Comparison of ENCODE assay signal across 8 cellular contexts in genomic region chr3:183446838-183447205, GRCh38. TPM values are rescaled to one million over a fixed set of nuclear protein-coding genes. Genes with fewer than 3 reads are reported as not detected.
DNase-seq lines count a peak whose midpoint lies in the region; ATAC-seq and TF ChIP-seq lines count a peak whose summit lies in the region.

No MANE protein-coding gene starts in this region.

- peaks cover 0 to 2% (median 0%) of the 10 kb centered on the region in 3 donors for H3K36me3 ChIP-seq in tibial nerve

- no peak for TF ChIP-seq CTCF in astrocyte of the spinal cord (IDR thresholded peaks at IDR 0.05; ENCODE audit: low read depth, low read length)
- TF ChIP-seq CTCF in lower leg skin (IDR thresholded peaks at IDR 0.05), result no peak
- no peak for TF ChIP-seq CTCF in tibial nerve (IDR thresholded peaks at IDR 0.05)

- peaks cover 15 to 23% of the 10 kb centered on the region in 2 donors for H3K36me3 Mint-ChIP-seq in activated T-cell treated with anti-CD3 and anti-CD28 coated beads, Interleukin-2, amount 50 U/mL, for 72 hours (ENCODE audit: insufficient read depth in 2 of 2)

- peaks cover 0 to 17% (median 3%) of the 10 kb centered on the region in 4 donors for H3K9me3 ChIP-seq in tibial nerve

- TF ChIP-seq POLR2A in lower leg skin (IDR thresholded peaks at IDR 0.05), result no peak
- TF ChIP-seq POLR2A in tibial nerve (IDR thresholded peaks at IDR 0.05), result no peak

- DNase-seq in activated T-cell treated with anti-CD3 and anti-CD28 coated beads, Interleukin-2, amount 50 U/mL, for 72 hours, result no peak
- DNase-seq in activated T-cell treated with anti-CD3 and anti-CD28 coated beads, Interleukin-2, amount 50 U/mL, for 48 hours, result no peak
- DNase-seq in astrocyte of the spinal cord (ENCODE audit: low read depth, low spot score) (no peak), lower leg skin (ENCODE audit: low spot score in 2 of 2) (no peak), tibial nerve (ENCODE audit: low spot score in 2 of 2) (no peak), C1 segment of cervical spinal cord (lab: John Stamatoyannopoulos, UW) (no peak)

- intact Hi-C loops in lower leg skin (cut with DNase I; ENCODE audit: low total_unique reads), result no loop called here

- peak overlapping the region; percentile 97 for H3K4me3 Mint-ChIP-seq in activated T-cell treated with anti-CD3 and anti-CD28 coated beads, Interleukin-2, amount 50 U/mL, for 72 hours

- H3K27me3 Mint-ChIP-seq in activated T-cell treated with anti-CD3 and anti-CD28 coated beads, Interleukin-2, amount 50 U/mL, for 72 hours (ENCODE audit: low read depth), result peaks cover 16% of the 10 kb centered on the region

- peaks cover 19% of the 10 kb centered on the region for H3K4me1 Mint-ChIP-seq in activated T-cell treated with anti-CD3 and anti-CD28 coated beads, Interleukin-2, amount 50 U/mL, for 72 hours (ENCODE audit: low read depth)

- peaks cover 0 to 28% (median 4%) of the 10 kb centered on the region in 4 donors for H3K4me1 ChIP-seq in tibial nerve

- 96 to 98% methylated on average over 2 of the region's 2 CpGs for WGBS in lower leg skin, 2 donors
- 94 to 100% methylated on average over 2 of the region's 2 CpGs for WGBS in tibial nerve, 2 donors

- no peak overlapping the region for H3K27ac Mint-ChIP-seq in activated T-cell treated with anti-CD3 and anti-CD28 coated beads, Interleukin-2, amount 50 U/mL, for 72 hours

- in situ Hi-C loops in astrocyte of the spinal cord (cut with HindIII; ENCODE audit: low sequenced_read_pairs), result no loop called here

- no peaks in the 10 kb centered on the region for H3K27me3 ChIP-seq in tibial nerve

- peaks cover 8 to 12% of the 10 kb centered on the region in 2 donors for H3K9me3 Mint-ChIP-seq in activated T-cell treated with anti-CD3 and anti-CD28 coated beads, Interleukin-2, amount 50 U/mL, for 72 hours

- no peak for TF ChIP-seq EP300 in tibial nerve (IDR thresholded peaks at IDR 0.05)

- no peak for ATAC-seq in activated T-cell treated with anti-CD3 and anti-CD28 coated beads, Interleukin-2, amount 50 U/mL, for 72 hours (replicated peaks in 1 of 2)
- ATAC-seq in GM21526 (IDR thresholded peaks at IDR 0.05; ENCODE audit: low FRiP score, unreplicated experiment), result no peak
- ATAC-seq in HG03432 (IDR thresholded peaks at IDR 0.05; ENCODE audit: unreplicated experiment), result no peak

- H3K4me3 ChIP-seq in astrocyte of the spinal cord (ENCODE audit: low read depth, low read length) (peak overlapping the region; percentile 71), lower leg skin (ENCODE audit: low read depth, poor library complexity, severe bottlenecking) (peak overlapping the region; percentile 68), tibial nerve (peak overlapping the region; percentile 52 to 80 (median 72))

- peak overlapping the region; percentile 53 to 90 (median 84) for H3K27ac ChIP-seq in tibial nerve

RNA-seq across cellular contexts. Expression of gene MCF2L2, which starts 18.4 kb away (rescaled TPM):
- total RNA-seq in activated T-cell treated with anti-CD3 and anti-CD28 coated beads, Interleukin-2, amount 50 U/mL, for 72 hours, result 10 to 100 TPM in 1 of 2 donors, 1 to 10 TPM in 1; 7.6 to 11.5 TPM
- total RNA-seq in lower leg skin, result 1 to 10 TPM in 2 of 4 donors, under 1 TPM in 1, not detected in 1; 0.88 to 1.3 (median 1.1) TPM
- 10 to 100 TPM in 1 of 4 donors, 1 to 10 TPM in 2, under 1 TPM in 1; 0.90 to 24.9 (median 1.8) TPM for total RNA-seq in tibial nerve
